Comparison of ENCODE assay signal across 20 cellular contexts in the genomic region with DNA sequence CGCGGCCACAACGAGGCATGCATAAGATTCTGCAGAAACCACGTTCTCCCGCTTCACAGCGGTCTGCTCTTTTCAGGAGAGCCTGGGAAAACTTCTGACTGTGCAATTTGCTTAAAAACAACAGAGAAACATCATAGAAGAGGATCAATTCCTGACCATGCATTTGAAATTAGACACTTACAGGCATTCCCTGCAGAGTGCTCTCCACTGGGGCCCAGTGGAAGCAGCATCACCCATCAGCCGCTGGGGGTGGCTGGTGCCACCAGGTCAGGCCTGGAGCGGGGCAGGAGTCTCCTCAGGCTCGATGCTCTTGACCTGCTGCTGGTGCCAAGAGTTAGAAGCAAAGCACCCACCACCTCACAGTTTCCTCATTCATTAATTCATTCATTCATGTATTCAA.
"Had no signal": no experiment of that assay in that cellular context is flagged by ENCODE, and none has a peak within 500 bp of the region (broad histone marks: within the 10 kb centered on the region; RNA-seq: fewer than 3 reads in every experiment).

No MANE protein-coding gene starts in this region.

- H3K27ac ChIP-seq: parathyroid adenoma, right lobe of liver, thoracic aorta, tibial nerve, upper lobe of left lung had no signal

- H3K36me3 Mint-ChIP-seq: immature natural killer cell, natural killer cell had no signal

- ATAC-seq: natural killer cell; right lobe of liver; stimulated activated naive B cell treated with anti-CD40 and anti-IgM and Interleukin-4, amounts not matched to agents 10 μg/mL and 1 μg/mL and 100 μg/mL, for 72 hours had no signal

- DNase-seq: cortex of kidney; hypothalamus; immature natural killer cell; islet precursor cell; kidney glomerular epithelial cell; natural killer cell; right lobe of liver; small intestine; stimulated activated CD4-positive, alpha-beta T cell treated with anti-CD3 and anti-CD28 coated beads, Interleukin-4, amount 100 ng/mL, for 4 hours; stimulated activated naive B cell treated with anti-CD40 and anti-IgM and Interleukin-4, amounts not matched to agents 10 μg/mL and 1 μg/mL and 100 μg/mL, for 72 hours; upper lobe of left lung had no signal

- H3K27ac Mint-ChIP-seq: immature natural killer cell; memory B cell; natural killer cell; progenitor cell of endocrine pancreas; stimulated activated naive B cell treated with anti-CD40 and anti-IgM and Interleukin-4, amounts not matched to agents 10 μg/mL and 1 μg/mL and 100 μg/mL, for 72 hours; stimulated activated naive CD8-positive, alpha-beta T cell treated with anti-CD3 and anti-CD28 coated beads, Interleukin-15, Interleukin-2, amounts not matched to agents 100 ng/mL and 50 ng/mL, for 24 hours had no signal

- H3K36me3 ChIP-seq: right lobe of liver, thoracic aorta, tibial nerve, upper lobe of left lung had no signal

- H3K4me3 Mint-ChIP-seq: immature natural killer cell; memory B cell; natural killer cell; stimulated activated naive B cell treated with anti-CD40 and anti-IgM and Interleukin-4, amounts not matched to agents 10 μg/mL and 1 μg/mL and 100 μg/mL, for 72 hours; stimulated activated naive CD8-positive, alpha-beta T cell treated with anti-CD3 and anti-CD28 coated beads, Interleukin-15, Interleukin-2, amounts not matched to agents 100 ng/mL and 50 ng/mL, for 24 hours had no signal

- H2AFZ ChIP-seq: parathyroid adenoma had no signal

- FAIRE-seq: frontal cortex, small intestine, urothelium cell line had no signal

- H3K4me1 ChIP-seq: parathyroid adenoma, right lobe of liver had no signal

- H3K9ac ChIP-seq: parathyroid adenoma had no signal

- H3K79me2 ChIP-seq: parathyroid adenoma had no signal

- H3K4me1 Mint-ChIP-seq: immature natural killer cell; natural killer cell; stimulated activated naive B cell treated with anti-CD40 and anti-IgM and Interleukin-4, amounts not matched to agents 10 μg/mL and 1 μg/mL and 100 μg/mL, for 72 hours had no signal

- H3K27me3 ChIP-seq: right lobe of liver, tibial nerve, upper lobe of left lung had no signal

- H3K4me3 ChIP-seq: lung, right lobe of liver, thoracic aorta, tibial nerve, upper lobe of left lung had no signal
